ENCODE assay signal across 1 cellular context in genomic region chr12:15910864-15911696, GRCh38.
A peak's percentile ranks its signal among the peaks of the same experiment; 100 is the strongest.
TF ChIP-seq lines count a peak whose summit lies in the region.

TSS of gene DERA (plus strand) at chr12:15911332. CDS start at chr12:15911384, 52 bp downstream.

TF ChIP-seq in HepG2, 621 proteins besides CTCF, POLR2A, EP300 and RAD21 (continued from another document and continues in another):
- TF ChIP-seq REL (CRISPR knock-in tag; conservative IDR thresholded peaks at IDR 0.05) (no peak), BRCA1 (CRISPR knock-in tag; IDR thresholded peaks at IDR 0.05) (no peak), ZNF597 (CRISPR knock-in tag; IDR thresholded peaks at IDR 0.05) (no peak), ZNF329 (CRISPR knock-in tag; IDR thresholded peaks at IDR 0.05; ENCODE audit: low read depth) (0 out of 2 replicates have a peak, but pooled peaks have one; percentile 27), DMTF1 (CRISPR knock-in tag; IDR thresholded peaks at IDR 0.05) (no peak), ZNF772 (CRISPR knock-in tag; IDR thresholded peaks at IDR 0.05) (0 out of 2 replicates have a peak, but pooled peaks have one; percentile 26), ZNF333 (CRISPR knock-in tag; IDR thresholded peaks at IDR 0.05; ENCODE audit: borderline replicate concordance) (no peak), HNRNPH1 (optimal IDR thresholded peaks at IDR 0.05; ENCODE audit: low read depth, low read length) (no peak), ZNF225 (CRISPR knock-in tag; IDR thresholded peaks at IDR 0.05) (peak; percentile 80; the same call in 1 of the 2 replicates), KMT2B (CRISPR knock-in tag; IDR thresholded peaks at IDR 0.05) (peak; percentile 58; the same call in 1 of the 2 replicates), ATAD3A (CRISPR knock-in tag; IDR thresholded peaks at IDR 0.05) (no peak), TBX3 (IDR thresholded peaks at IDR 0.05; ENCODE audit: borderline replicate concordance) (no peak), SIN3A (IDR thresholded peaks at IDR 0.05; ENCODE audit: borderline replicate concordance, low read depth, low read length) (peak; percentile 55; the same call in 1 of the 2 replicates), ZNF180 (CRISPR knock-in tag; IDR thresholded peaks at IDR 0.05; ENCODE audit: borderline replicate concordance, low read depth) (no peak), KDM3A (CRISPR knock-in tag; IDR thresholded peaks at IDR 0.05; ENCODE audit: low read depth) (no peak), ZNF276 (CRISPR knock-in tag; IDR thresholded peaks at IDR 0.05; ENCODE audit: low read depth) (0 out of 2 replicates have a peak, but pooled peaks have one; percentile 36), ZNF724P (CRISPR knock-in tag; IDR thresholded peaks at IDR 0.05; ENCODE audit: borderline replicate concordance) (peak; percentile 58; the same call in 1 of the 2 replicates), KLF9 (CRISPR knock-in tag; IDR thresholded peaks at IDR 0.05; ENCODE audit: low read depth) (no peak), ZNF234 (CRISPR knock-in tag; conservative IDR thresholded peaks at IDR 0.05) (no peak), ZNF264 (CRISPR knock-in tag; IDR thresholded peaks at IDR 0.05) (no peak), HBP1 (CRISPR knock-in tag; IDR thresholded peaks at IDR 0.05; ENCODE audit: low read depth) (no peak), PHF20 (CRISPR knock-in tag; IDR thresholded peaks at IDR 0.05) (no peak), ZBTB46 (CRISPR knock-in tag; IDR thresholded peaks at IDR 0.05; ENCODE audit: borderline replicate concordance) (no peak), ATM (IDR thresholded peaks at IDR 0.05; ENCODE audit: borderline replicate concordance) (no peak), HNRNPLL (IDR thresholded peaks at IDR 0.05; ENCODE audit: low read depth, low read length, poor library complexity, severe bottlenecking) (peak; percentile 95), MEIS1 (CRISPR knock-in tag; IDR thresholded peaks at IDR 0.05; ENCODE audit: borderline replicate concordance) (no peak), CEBPB (IDR thresholded peaks at IDR 0.05; ENCODE audit: borderline replicate concordance, low read depth, low read length) (no peak), ZNF460 (CRISPR knock-in tag; IDR thresholded peaks at IDR 0.05; ENCODE audit: borderline replicate concordance) (no peak), ESRRA (CRISPR knock-in tag; IDR thresholded peaks at IDR 0.05; ENCODE audit: low read depth) (no peak), MXD4 (CRISPR knock-in tag; IDR thresholded peaks at IDR 0.05) (peak; percentile 44), ZNF292 (CRISPR knock-in tag; IDR thresholded peaks at IDR 0.05; ENCODE audit: borderline replicate concordance, low read depth) (no peak), ZNF598 (CRISPR knock-in tag; IDR thresholded peaks at IDR 0.05; ENCODE audit: borderline replicate concordance) (no peak), ERF (CRISPR knock-in tag; IDR thresholded peaks at IDR 0.05) (peak; percentile 59; the same call in 1 of the 2 replicates), IRF9 (CRISPR knock-in tag; IDR thresholded peaks at IDR 0.05; ENCODE audit: borderline replicate concordance) (peak; percentile 53; the same call in 1 of the 2 replicates), ZBTB25 (CRISPR knock-in tag; IDR thresholded peaks at IDR 0.05) (peak; percentile 25; the same call in 1 of the 2 replicates), ATF7-NPFF (CRISPR knock-in tag; IDR thresholded peaks at IDR 0.05; ENCODE audit: low read depth) (peak; percentile 79), SSRP1 (CRISPR knock-in tag; IDR thresholded peaks at IDR 0.05) (no peak), ZNF639 (CRISPR knock-in tag; conservative IDR thresholded peaks at IDR 0.05) (0 out of 2 replicates have a peak, but pooled peaks have one; percentile 40), RARG (CRISPR knock-in tag; IDR thresholded peaks at IDR 0.05; ENCODE audit: low read depth) (no peak), ZBED4 (CRISPR knock-in tag; IDR thresholded peaks at IDR 0.05; ENCODE audit: borderline replicate concordance) (0 out of 2 replicates have a peak, but pooled peaks have one; percentile 24), ONECUT2 (CRISPR knock-in tag; IDR thresholded peaks at IDR 0.05) (no peak), ZNF253 (CRISPR knock-in tag; IDR thresholded peaks at IDR 0.05; ENCODE audit: borderline replicate concordance) (0 out of 2 replicates have a peak, but pooled peaks have one; percentile 48), MYC (CRISPR knock-in tag; IDR thresholded peaks at IDR 0.05; ENCODE audit: borderline replicate concordance) (peak; percentile 42; the same call in 1 of the 2 replicates), MBD4 (IDR thresholded peaks at IDR 0.05; ENCODE audit: borderline replicate concordance, low read length) (no peak)
